ENCODE assay signal across 8 cellular contexts in the genomic region with DNA sequence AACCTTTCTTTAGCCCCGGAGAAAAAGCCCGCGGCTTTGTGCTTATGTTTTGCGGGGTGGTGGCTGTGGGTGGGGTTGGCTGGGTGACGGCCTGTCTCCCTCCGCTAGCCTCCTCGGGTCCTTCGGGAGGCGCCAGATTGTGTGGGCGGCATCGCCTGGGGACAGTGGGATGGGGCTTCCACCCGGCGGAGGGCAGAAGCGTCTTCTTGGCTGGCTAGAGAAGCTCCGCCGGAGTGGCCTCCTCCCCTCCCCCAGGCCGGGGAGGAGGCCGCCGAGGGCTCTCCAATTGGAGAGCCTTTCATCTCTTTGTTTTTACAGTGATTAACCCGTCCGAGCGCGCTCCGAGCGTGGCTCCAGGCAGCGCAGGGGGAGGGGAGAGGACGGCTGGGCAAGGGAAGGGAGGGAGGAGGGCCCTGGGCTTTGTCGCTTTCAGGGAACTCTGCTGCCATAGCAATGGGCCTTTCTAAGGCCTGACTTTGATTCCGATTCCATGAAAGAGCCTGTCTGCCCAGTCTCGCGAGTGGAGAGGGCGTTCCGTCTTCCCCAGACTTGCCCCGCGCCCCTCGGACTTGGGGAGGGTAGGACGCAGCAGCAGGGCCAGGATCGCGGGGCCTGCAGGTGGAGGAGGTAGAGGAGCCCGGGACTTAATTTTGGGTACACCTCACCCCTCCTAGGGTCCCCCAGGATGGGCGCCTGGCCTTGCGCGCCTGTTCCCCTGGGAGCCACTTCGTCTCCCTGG. TPM values are rescaled to one million over a fixed set of nuclear protein-coding genes. Genes with fewer than 3 reads are reported as not detected.
DNase-seq lines count a peak whose midpoint lies in the region; ATAC-seq, FAIRE-seq and TF ChIP-seq lines count a peak whose summit lies in the region.

No MANE protein-coding gene starts in this region.

- no peak for FAIRE-seq in H54 (lab: Jason Lieb, UNC)

- H3K9me3 Mint-ChIP-seq in endothelial cell (ENCODE audit: unreplicated experiment), result no peaks in the 10 kb centered on the region
- H3K9me3 Mint-ChIP-seq in nephron, result peaks cover 2% of the 10 kb centered on the region

- H3K27ac Mint-ChIP-seq in endothelial cell (ENCODE audit: unreplicated experiment) (no peak overlapping the region), nephron (peak overlapping the region in 1 of 3 experiments; percentile 39)

- H3K36me3 Mint-ChIP-seq in endothelial cell (ENCODE audit: low read depth, unreplicated experiment), result peaks cover 4% of the 10 kb centered on the region
- no peaks in the 10 kb centered on the region for H3K36me3 Mint-ChIP-seq in nephron (ENCODE audit: low read depth)

- H3K27me3 Mint-ChIP-seq in endothelial cell (ENCODE audit: unreplicated experiment), result peaks cover 32% of the 10 kb centered on the region
- H3K27me3 Mint-ChIP-seq in nephron (ENCODE audit: low read depth), result peaks cover 99% of the 10 kb centered on the region

- H3K4me1 Mint-ChIP-seq in endothelial cell (ENCODE audit: unreplicated experiment) (peaks cover 12% of the 10 kb centered on the region), nephron (peaks cover 30% of the 10 kb centered on the region)

- H3K4me3 Mint-ChIP-seq in endothelial cell (ENCODE audit: unreplicated experiment) (peak overlapping the region; percentile 59), nephron (peak overlapping the region; percentile 80 to 86 (median 81))

- TF ChIP-seq CTCF in endothelial cell (IDR thresholded peaks at IDR 0.05; ENCODE audit: unreplicated experiment) (no peak), nephron (IDR thresholded peaks at IDR 0.05; ENCODE audit: unreplicated experiment in 3 of 3) (no peak)

- no peak for TF ChIP-seq POLR2A in H54 (IDR thresholded peaks at IDR 0.05; ENCODE audit: low read depth, low read length)

- ATAC-seq in GM19023 (IDR thresholded peaks at IDR 0.05; ENCODE audit: unreplicated experiment), result no peak
- no peak for ATAC-seq in HG02623 (IDR thresholded peaks at IDR 0.05; ENCODE audit: unreplicated experiment)
- no peak for ATAC-seq in HG03135 (IDR thresholded peaks at IDR 0.05; ENCODE audit: unreplicated experiment)
- no peak for ATAC-seq in HG03097 (IDR thresholded peaks at IDR 0.05; ENCODE audit: low FRiP score, unreplicated experiment)

- peak; percentile 96 for DNase-seq in H54 (ENCODE audit: insufficient read length, low spot score)
- DNase-seq in NCI-H524 treated with DMSO at 0.1 percent for 48 hours (lab: John Stamatoyannopoulos, UW), result peak; percentile 84
- DNase-seq in endothelial cell (ENCODE audit: low spot score), result peak; percentile 52

RNA-seq across cellular contexts. Expression of gene TIFAB, which starts 36.7 kb away (rescaled TPM):
- total RNA-seq in endothelial cell (ENCODE audit: unreplicated experiment), result not detected

RNA-seq across cellular contexts. Expression of gene DCANP1, which starts 41.7 kb away (rescaled TPM):
- not detected for total RNA-seq in endothelial cell (ENCODE audit: unreplicated experiment)

RNA-seq across cellular contexts. Expression of gene NEUROG1, which starts 46.9 kb away (rescaled TPM):
- not detected for total RNA-seq in endothelial cell (ENCODE audit: unreplicated experiment)
